ENCODE assay signal across 16 cellular contexts in genomic region chr13:95155504-95155903, GRCh38.
"Had no signal": no experiment of that assay in that cellular context is flagged by ENCODE, and none has a peak within 500 bp of the region (broad histone marks: within the 10 kb centered on the region; RNA-seq: fewer than 3 reads in every experiment).

No MANE protein-coding gene starts in this region.

- FAIRE-seq: astrocyte had no signal

- H3K9me3 Mint-ChIP-seq: activated naive CD8-positive, alpha-beta T cell treated with anti-CD3 and anti-CD28 coated beads, Interleukin-2, amount 50 U/mL, for 24 hours; natural killer cell treated with Interleukin-12 subunit alpha and Interleukin-12 subunit beta and Interleukin-15 and Interleukin-18, amount 100 ng/mL, for 72 hours had no signal

- H3K27ac ChIP-seq: heart right ventricle, uterus had no signal

- H3K4me1 Mint-ChIP-seq: activated naive CD8-positive, alpha-beta T cell treated with anti-CD3 and anti-CD28 coated beads, Interleukin-2, amount 50 U/mL, for 24 hours had no signal

- H3K27ac Mint-ChIP-seq: activated CD8-positive, alpha-beta T cell treated with anti-CD3 and anti-CD28 coated beads, Interleukin-2, amount 10 ng/mL, durations not matched to agents 7 days and 5 days; activated naive CD8-positive, alpha-beta T cell treated with anti-CD3 and anti-CD28 coated beads, Interleukin-2, amount 50 U/mL, for 24 hours; natural killer cell treated with Interleukin-12 subunit alpha and Interleukin-12 subunit beta and Interleukin-15 and Interleukin-18, amount 100 ng/mL, for 72 hours; progenitor cell of endocrine pancreas had no signal

- H3K27me3 ChIP-seq: heart right ventricle, uterus had no signal

- H3K4me3 ChIP-seq: heart right ventricle, smooth muscle cell, uterus had no signal

- H3K9me3 ChIP-seq: heart right ventricle, uterus had no signal

- ATAC-seq: activated CD8-positive, alpha-beta T cell treated with anti-CD3 and anti-CD28 coated beads, Interleukin-2, amount 10 ng/mL, durations not matched to agents 7 days and 5 days; activated naive CD8-positive, alpha-beta T cell treated with anti-CD3 and anti-CD28 coated beads, Interleukin-2, amount 50 U/mL, for 24 hours; heart right ventricle; left ventricle myocardium superior; natural killer cell treated with Interleukin-12 subunit alpha and Interleukin-12 subunit beta and Interleukin-15 and Interleukin-18, amount 100 ng/mL, for 72 hours; right cardiac atrium had no signal

- H3K36me3 Mint-ChIP-seq: natural killer cell treated with Interleukin-12 subunit alpha and Interleukin-12 subunit beta and Interleukin-15 and Interleukin-18, amount 100 ng/mL, for 72 hours had no signal

- H3K4me3 Mint-ChIP-seq: activated CD8-positive, alpha-beta T cell treated with anti-CD3 and anti-CD28 coated beads, Interleukin-2, amount 10 ng/mL, durations not matched to agents 7 days and 5 days; activated naive CD8-positive, alpha-beta T cell treated with anti-CD3 and anti-CD28 coated beads, Interleukin-2, amount 50 U/mL, for 24 hours; natural killer cell treated with Interleukin-12 subunit alpha and Interleukin-12 subunit beta and Interleukin-15 and Interleukin-18, amount 100 ng/mL, for 72 hours had no signal

- H3K4me2 ChIP-seq: smooth muscle cell had no signal

- H3K27me3 Mint-ChIP-seq: activated naive CD8-positive, alpha-beta T cell treated with anti-CD3 and anti-CD28 coated beads, Interleukin-2, amount 50 U/mL, for 24 hours; natural killer cell treated with Interleukin-12 subunit alpha and Interleukin-12 subunit beta and Interleukin-15 and Interleukin-18, amount 100 ng/mL, for 72 hours; progenitor cell of endocrine pancreas had no signal

- H3K36me3 ChIP-seq: uterus had no signal

- DNase-seq: activated CD4-positive, alpha-beta T cell treated with anti-CD3 and anti-CD28 coated beads for 4 hours; activated CD8-positive, alpha-beta memory T cell treated with anti-CD3 and anti-CD28 coated beads, Interleukin-2, amount 50 U/mL, for 48 hours; activated CD8-positive, alpha-beta T cell treated with anti-CD3 and anti-CD28 coated beads, Interleukin-2, amount 10 ng/mL, durations not matched to agents 7 days and 5 days; activated naive CD4-positive, alpha-beta T cell; activated naive CD8-positive, alpha-beta T cell treated with anti-CD3 and anti-CD28 coated beads, Interleukin-2, amount 50 U/mL, for 24 hours; foreskin melanocyte; heart right ventricle; islet precursor cell; left ventricle myocardium superior; occipital lobe; right cardiac atrium; uterus had no signal

- H3K4me1 ChIP-seq: uterus had no signal
